In the genomic region with DNA sequence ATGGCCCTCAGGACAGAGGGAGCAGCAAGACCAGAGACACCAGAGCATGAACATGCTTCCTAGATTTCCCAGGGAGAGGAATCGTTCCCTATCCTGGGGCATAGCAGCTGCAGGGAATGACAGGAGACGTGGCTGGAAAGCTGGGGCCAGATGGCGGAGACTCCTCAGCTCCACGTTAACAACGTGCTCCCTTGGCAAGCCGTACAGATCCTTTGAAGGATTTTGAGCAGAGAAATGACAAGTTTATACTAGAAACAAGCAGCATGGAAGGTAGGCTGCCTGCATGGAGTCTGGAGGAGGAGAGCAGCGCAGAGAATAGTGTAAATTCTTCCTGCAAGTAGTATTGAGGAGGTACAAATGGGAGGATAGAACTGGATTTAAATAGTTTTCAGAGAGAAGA, we compare ENCODE assay signal across 1 cellular context.
TF ChIP-seq lines count a peak whose summit lies in the region.

No MANE protein-coding gene starts in this region.

TF ChIP-seq in GM23338, 12 proteins besides CTCF, POLR2A, EP300 and RAD21 (continued from another document):
- TF ChIP-seq POLR2AphosphoS5 (IDR thresholded peaks at IDR 0.05; ENCODE audit: low read depth) (no peak), EZH2phosphoT487 (IDR thresholded peaks at IDR 0.05; ENCODE audit: unreplicated experiment) (no peak), JUNB (IDR thresholded peaks at IDR 0.05; ENCODE audit: unreplicated experiment) (no peak)
- TF ChIP-seq, protein P1, sequence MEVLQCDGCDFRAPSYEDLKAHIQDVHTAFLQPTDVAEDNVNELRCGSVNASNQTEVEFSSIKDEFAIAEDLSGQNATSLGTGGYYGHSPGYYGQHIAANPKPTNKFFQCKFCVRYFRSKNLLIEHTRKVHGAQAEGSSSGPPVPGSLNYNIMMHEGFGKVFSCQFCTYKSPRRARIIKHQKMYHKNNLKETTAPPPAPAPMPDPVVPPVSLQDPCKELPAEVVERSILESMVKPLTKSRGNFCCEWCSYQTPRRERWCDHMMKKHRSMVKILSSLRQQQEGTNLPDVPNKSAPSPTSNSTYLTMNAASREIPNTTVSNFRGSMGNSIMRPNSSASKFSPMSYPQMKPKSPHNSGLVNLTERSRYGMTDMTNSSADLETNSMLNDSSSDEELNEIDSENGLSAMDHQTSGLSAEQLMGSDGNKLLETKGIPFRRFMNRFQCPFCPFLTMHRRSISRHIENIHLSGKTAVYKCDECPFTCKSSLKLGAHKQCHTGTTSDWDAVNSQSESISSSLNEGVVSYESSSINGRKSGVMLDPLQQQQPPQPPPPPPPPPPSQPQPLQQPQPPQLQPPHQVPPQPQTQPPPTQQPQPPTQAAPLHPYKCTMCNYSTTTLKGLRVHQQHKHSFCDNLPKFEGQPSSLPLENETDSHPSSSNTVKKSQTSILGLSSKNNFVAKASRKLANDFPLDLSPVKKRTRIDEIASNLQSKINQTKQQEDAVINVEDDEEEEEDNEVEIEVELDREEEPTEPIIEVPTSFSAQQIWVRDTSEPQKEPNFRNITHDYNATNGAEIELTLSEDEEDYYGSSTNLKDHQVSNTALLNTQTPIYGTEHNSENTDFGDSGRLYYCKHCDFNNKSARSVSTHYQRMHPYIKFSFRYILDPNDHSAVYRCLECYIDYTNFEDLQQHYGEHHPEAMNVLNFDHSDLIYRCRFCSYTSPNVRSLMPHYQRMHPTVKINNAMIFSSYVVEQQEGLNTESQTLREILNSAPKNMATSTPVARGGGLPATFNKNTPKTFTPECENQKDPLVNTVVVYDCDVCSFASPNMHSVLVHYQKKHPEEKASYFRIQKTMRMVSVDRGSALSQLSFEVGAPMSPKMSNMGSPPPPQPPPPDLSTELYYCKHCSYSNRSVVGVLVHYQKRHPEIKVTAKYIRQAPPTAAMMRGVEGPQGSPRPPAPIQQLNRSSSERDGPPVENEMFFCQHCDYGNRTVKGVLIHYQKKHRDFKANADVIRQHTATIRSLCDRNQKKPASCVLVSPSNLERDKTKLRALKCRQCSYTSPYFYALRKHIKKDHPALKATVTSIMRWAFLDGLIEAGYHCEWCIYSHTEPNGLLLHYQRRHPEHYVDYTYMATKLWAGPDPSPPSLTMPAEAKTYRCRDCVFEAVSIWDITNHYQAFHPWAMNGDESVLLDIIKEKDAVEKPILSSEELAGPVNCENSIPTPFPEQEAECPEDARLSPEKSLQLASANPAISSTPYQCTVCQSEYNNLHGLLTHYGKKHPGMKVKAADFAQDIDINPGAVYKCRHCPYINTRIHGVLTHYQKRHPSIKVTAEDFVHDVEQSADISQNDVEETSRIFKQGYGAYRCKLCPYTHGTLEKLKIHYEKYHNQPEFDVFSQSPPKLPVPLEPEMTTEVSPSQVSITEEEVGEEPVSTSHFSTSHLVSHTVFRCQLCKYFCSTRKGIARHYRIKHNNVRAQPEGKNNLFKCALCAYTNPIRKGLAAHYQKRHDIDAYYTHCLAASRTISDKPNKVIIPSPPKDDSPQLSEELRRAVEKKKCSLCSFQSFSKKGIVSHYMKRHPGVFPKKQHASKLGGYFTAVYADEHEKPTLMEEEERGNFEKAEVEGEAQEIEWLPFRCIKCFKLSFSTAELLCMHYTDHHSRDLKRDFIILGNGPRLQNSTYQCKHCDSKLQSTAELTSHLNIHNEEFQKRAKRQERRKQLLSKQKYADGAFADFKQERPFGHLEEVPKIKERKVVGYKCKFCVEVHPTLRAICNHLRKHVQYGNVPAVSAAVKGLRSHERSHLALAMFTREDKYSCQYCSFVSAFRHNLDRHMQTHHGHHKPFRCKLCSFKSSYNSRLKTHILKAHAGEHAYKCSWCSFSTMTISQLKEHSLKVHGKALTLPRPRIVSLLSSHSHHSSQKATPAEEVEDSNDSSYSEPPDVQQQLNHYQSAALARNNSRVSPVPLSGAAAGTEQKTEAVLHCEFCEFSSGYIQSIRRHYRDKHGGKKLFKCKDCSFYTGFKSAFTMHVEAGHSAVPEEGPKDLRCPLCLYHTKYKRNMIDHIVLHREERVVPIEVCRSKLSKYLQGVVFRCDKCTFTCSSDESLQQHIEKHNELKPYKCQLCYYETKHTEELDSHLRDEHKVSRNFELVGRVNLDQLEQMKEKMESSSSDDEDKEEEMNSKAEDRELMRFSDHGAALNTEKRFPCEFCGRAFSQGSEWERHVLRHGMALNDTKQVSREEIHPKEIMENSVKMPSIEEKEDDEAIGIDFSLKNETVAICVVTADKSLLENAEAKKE (CRISPR knock-in tag; IDR thresholded peaks at IDR 0.05): no peak
TF ChIP-seq in GM23338: peak in this region for 0.
